In genomic region chr12:47829584-47829983, GRCh38 we compare ENCODE assay signal across 10 cellular contexts. TPM values are rescaled to one million over a fixed set of nuclear protein-coding genes. Genes with fewer than 3 reads are reported as not detected.
DNase-seq lines count a peak whose midpoint lies in the region; ATAC-seq, FAIRE-seq and TF ChIP-seq lines count a peak whose summit lies in the region.
"Had no signal": no experiment of that assay in that cellular context is flagged by ENCODE, and none has a peak within 500 bp of the region (broad histone marks: within the 10 kb centered on the region; RNA-seq: fewer than 3 reads in every experiment).

No MANE protein-coding gene starts in this region.

- no peak for TF ChIP-seq CTCF in HFFc6 (IDR thresholded peaks at IDR 0.05)
- TF ChIP-seq CTCF in HepG2 (CRISPR knock-in tag; IDR thresholded peaks at IDR 0.05) = no peak

- H2AFZ ChIP-seq in HepG2 (ENCODE audit: low read length) = no peak overlapping the region

- in situ Hi-C loops in HepG2 (cut with HindIII; ENCODE audit: extremely low pct_ligation_motif_present, low pct_unique_long_range_greater_than_20kb) = no loop called here

- CTCF ChIA-PET in HepG2 (lab: Yijun Ruan, JAX; ENCODE audit: low intra/inter-chr PET ratio, low total read pairs) = no interaction called here

- DNase-seq in HFFc6 (no peak), HepG2 (ENCODE audit: low spot score) (no peak), DMS 273 treated with DMSO at 0.1 percent for 48 hours (lab: John Stamatoyannopoulos, UW) (no peak), Ammon's horn (ENCODE audit: low spot score) (no peak)
- no peak for DNase-seq in activated T-helper 1 cell treated with anti-CD3 and anti-CD28 coated beads, Interleukin-12 subunit alpha, Interleukin-12 subunit beta, Interleukin-2, Interleukin-4 antibody, amounts not matched to agents 30 ng/mL and 10 ng/mL and 1 ng/mL, durations not matched to agents 14 hours and 24 hours and 36 hours (ENCODE audit: low spot score)
- peak; percentile 4 for DNase-seq in stimulated activated naive CD8-positive, alpha-beta T cell treated with anti-CD3 and anti-CD28 coated beads, Interleukin-15, Interleukin-2, amounts not matched to agents 100 U/mL and 50 U/mL, for 24 hours
- DNase-seq: activated CD4-positive, alpha-beta T cell treated with anti-CD3 and anti-CD28 coated beads, Interleukin-2, amount 50 U/mL, for 1 hour; SHP77 had no signal

- no peaks in the 10 kb centered on the region for H3K36me3 ChIP-seq in HepG2 (replicated peaks in 1 of 2; ENCODE audit: control insufficient read depth in 1 of 2, insufficient read depth in 2 of 2, low read length in 2 of 2)

- peaks cover 20% of the 10 kb centered on the region for H3K4me1 ChIP-seq in HepG2 (ENCODE audit: insufficient read depth, low read length)

- TF ChIP-seq RAD21 in HepG2 (CRISPR knock-in tag; IDR thresholded peaks at IDR 0.05) = no peak

- no peaks in the 10 kb centered on the region for H3K36me3 Mint-ChIP-seq in HFFc6 (ENCODE audit: low read depth)
- H3K36me3 Mint-ChIP-seq in activated T-helper 1 cell treated with anti-CD3 and anti-CD28 coated beads, Interleukin-12 subunit alpha, Interleukin-12 subunit beta, Interleukin-2, Interleukin-4 antibody, amounts not matched to agents 30 ng/mL and 10 ng/mL and 1 ng/mL, durations not matched to agents 14 hours and 24 hours and 36 hours (ENCODE audit: low read depth) = peaks cover 8% of the 10 kb centered on the region

- no peak for FAIRE-seq in HepG2 (lab: Jason Lieb, UNC)

- H3K27ac Mint-ChIP-seq in HFFc6 = peak overlapping the region; percentile 86
- H3K27ac Mint-ChIP-seq in activated T-helper 1 cell treated with anti-CD3 and anti-CD28 coated beads, Interleukin-12 subunit alpha, Interleukin-12 subunit beta, Interleukin-2, Interleukin-4 antibody, amounts not matched to agents 30 ng/mL and 10 ng/mL and 1 ng/mL, durations not matched to agents 14 hours and 24 hours and 36 hours = peak overlapping the region; percentile 86

- 42% methylated on average over 3 of the region's 4 CpGs for WGBS in HepG2 (ENCODE audit: low lambda C conversion rate)

- H3K4me3 ChIP-seq in HepG2 (replicated peaks in 1 of 3; ENCODE audit: insufficient read depth in 1 of 3, low read depth in 2 of 3, low read length in 3 of 3) = no peak overlapping the region

- no peaks in the 10 kb centered on the region for H3K9me3 Mint-ChIP-seq in HFFc6
- no peaks in the 10 kb centered on the region for H3K9me3 Mint-ChIP-seq in activated T-helper 1 cell treated with anti-CD3 and anti-CD28 coated beads, Interleukin-12 subunit alpha, Interleukin-12 subunit beta, Interleukin-2, Interleukin-4 antibody, amounts not matched to agents 30 ng/mL and 10 ng/mL and 1 ng/mL, durations not matched to agents 14 hours and 24 hours and 36 hours
- H3K9me3 Mint-ChIP-seq: central memory CD8-positive, alpha-beta T cell had no signal

- no peak for TF ChIP-seq POLR2A in HepG2 (IDR thresholded peaks at IDR 0.05; ENCODE audit: insufficient read depth in 1 of 2, low read depth in 2 of 2, low read length in 2 of 2)

- peaks cover 4 to 32% of the 10 kb centered on the region in 2 experiments; a peak in 3 of 5 replicates for H3K27me3 ChIP-seq in HepG2 (ENCODE audit: control insufficient read depth in 1 of 2, insufficient read depth in 2 of 2, low read length in 2 of 2)

- H3K4me3 Mint-ChIP-seq in HFFc6 = no peak overlapping the region
- peak overlapping the region; percentile 71 for H3K4me3 Mint-ChIP-seq in activated T-helper 1 cell treated with anti-CD3 and anti-CD28 coated beads, Interleukin-12 subunit alpha, Interleukin-12 subunit beta, Interleukin-2, Interleukin-4 antibody, amounts not matched to agents 30 ng/mL and 10 ng/mL and 1 ng/mL, durations not matched to agents 14 hours and 24 hours and 36 hours
- H3K4me3 Mint-ChIP-seq: central memory CD8-positive, alpha-beta T cell had no signal

- peaks cover 48% of the 10 kb centered on the region for H3K4me1 Mint-ChIP-seq in HFFc6 (ENCODE audit: low read depth)
- H3K4me1 Mint-ChIP-seq in activated T-helper 1 cell treated with anti-CD3 and anti-CD28 coated beads, Interleukin-12 subunit alpha, Interleukin-12 subunit beta, Interleukin-2, Interleukin-4 antibody, amounts not matched to agents 30 ng/mL and 10 ng/mL and 1 ng/mL, durations not matched to agents 14 hours and 24 hours and 36 hours (ENCODE audit: low read depth) = peaks cover 92% of the 10 kb centered on the region

- POLR2A ChIA-PET in HepG2 (lab: Yijun Ruan, JAX) = interaction anchor here (1.5 to 2.5 kb wide), 2 partner anchors 9 to 11 kb away, joined by 7 to 10 read pairs; partner anchors contain the start of gene HDAC7

- ATAC-seq in HepG2 (no peak), HG03442 (IDR thresholded peaks at IDR 0.05; ENCODE audit: unreplicated experiment) (no peak)
- no peak for ATAC-seq in stimulated activated naive CD8-positive, alpha-beta T cell treated with anti-CD3 and anti-CD28 coated beads, Interleukin-15, Interleukin-2, amounts not matched to agents 100 U/mL and 50 U/mL, for 24 hours

- no peaks in the 10 kb centered on the region for H3K79me2 ChIP-seq in HepG2 (ENCODE audit: insufficient read depth, low read length)

- H3K4me2 ChIP-seq in HepG2 (ENCODE audit: low read depth, low read length) = peak overlapping the region; percentile 63; the same call in 1 of the 2 replicates

- no TSS peak for BruUV-seq in HepG2 (replicated peaks; lab: Mats Ljungman, UMichigan)

- no peaks in the 10 kb centered on the region for H4K20me1 ChIP-seq in HepG2 (ENCODE audit: insufficient read depth, low read length)

- TF ChIP-seq EP300 in HepG2 (IDR thresholded peaks at IDR 0.05; ENCODE audit: low read depth in 2 of 2, low read length in 2 of 2) = no peak
- TF ChIP-seq EP300 in HepG2 (CRISPR knock-in tag; IDR thresholded peaks at IDR 0.05; ENCODE audit: borderline replicate concordance) = no peak

- no peak overlapping the region for H3K27ac ChIP-seq in HepG2 (ENCODE audit: extremely low read length, insufficient read depth, low read length)

- H3K27me3 Mint-ChIP-seq in HFFc6 (ENCODE audit: insufficient read depth) = no peaks in the 10 kb centered on the region; the same call in 1 of the 2 replicates
- H3K27me3 Mint-ChIP-seq in activated T-helper 1 cell treated with anti-CD3 and anti-CD28 coated beads, Interleukin-12 subunit alpha, Interleukin-12 subunit beta, Interleukin-2, Interleukin-4 antibody, amounts not matched to agents 30 ng/mL and 10 ng/mL and 1 ng/mL, durations not matched to agents 14 hours and 24 hours and 36 hours (ENCODE audit: insufficient read depth) = no peaks in the 10 kb centered on the region
- H3K27me3 Mint-ChIP-seq: central memory CD8-positive, alpha-beta T cell had no signal

- H3K9me3 ChIP-seq in HepG2 (ENCODE audit: low read length) = no peaks in the 10 kb centered on the region

- no peak overlapping the region for H3K9ac ChIP-seq in HepG2 (ENCODE audit: insufficient read depth, low read depth, low read length)

- intact Hi-C loops in activated T-helper 1 cell treated with anti-CD3 and anti-CD28 coated beads, Interleukin-12 subunit alpha, Interleukin-12 subunit beta, Interleukin-2, Interleukin-4 antibody, amounts not matched to agents 30 ng/mL and 10 ng/mL and 1 ng/mL, durations not matched to agents 14 hours and 24 hours and 36 hours (cut with micrococcal nuclease) = no loop called here
- intact Hi-C loops in HepG2 (cut with micrococcal nuclease; ENCODE audit: unreplicated experiment) = no loop called here

RNA-seq across cellular contexts. Expression of gene HDAC7, which starts 9.9 kb away (rescaled TPM):
- total RNA-seq in HFFc6 (2021; fragmentation: NEBNext Ultra II Directional; extraction: Animal tissue kit (Norgen Biotek cat#: 25700)) = 100 to 1,000 TPM; 104 to 120 (median 108) TPM
- total RNA-seq in activated T-helper 1 cell treated with anti-CD3 and anti-CD28 coated beads, Interleukin-12 subunit alpha, Interleukin-12 subunit beta, Interleukin-2, Interleukin-4 antibody, amounts not matched to agents 30 ng/mL and 10 ng/mL and 1 ng/mL, durations not matched to agents 14 hours and 24 hours and 36 hours = 453 and 466 TPM in 2 replicates
- 3.7 and 4.6 TPM in 2 replicates for total RNA-seq in HepG2 (2016; rRNA removed; fragmentation: Illumina TruSeq; extraction: Trizol)
- total RNA-seq in HepG2 (2016; cell fraction: cytosol; rRNA removed; fragmentation: Illumina TruSeq; extraction: Trizol; ENCODE audit: low read depth) = 1.5 and 2.7 TPM in 2 replicates
- total RNA-seq in HepG2 (2016; cell fraction: insoluble cytoplasmic fraction; rRNA removed; fragmentation: Illumina TruSeq; extraction: Trizol) = 3.3 and 5.0 TPM in 2 replicates
- 4.5 and 5.3 TPM in 2 replicates for total RNA-seq in HepG2 (2016; cell fraction: membrane; rRNA removed; fragmentation: Illumina TruSeq; extraction: Trizol)
- 5.2 and 5.6 TPM in 2 replicates for total RNA-seq in HepG2 (2016; cell fraction: nucleus; rRNA removed; fragmentation: Illumina TruSeq; extraction: Trizol)
- polyA plus RNA-seq in HepG2 (2011; rRNA removed) = 8.5 and 10.8 TPM in 2 replicates
- 3.4 and 5.9 TPM in 2 replicates for polyA plus RNA-seq in HepG2 (2011; cell fraction: cytosol; rRNA removed)
- 44.6 and 61.9 TPM in 2 replicates for polyA plus RNA-seq in HepG2 (2011; cell fraction: nucleus; rRNA removed)
- 3.9 and 6.2 TPM in 2 replicates for polyA plus RNA-seq in HepG2 (2012)
- 1.6 and 1.8 TPM in 2 replicates for polyA plus RNA-seq in HepG2 (2016; cell fraction: cytosol; fragmentation: Illumina TruSeq; extraction: Trizol; ENCODE audit: low read depth)
- 7.3 and 8.0 TPM in 2 replicates for polyA plus RNA-seq in HepG2 (2016; cell fraction: insoluble cytoplasmic fraction; fragmentation: Illumina TruSeq; extraction: Trizol; ENCODE audit: low read depth)
- 5.0 and 6.0 TPM in 2 replicates for polyA plus RNA-seq in HepG2 (2016; cell fraction: membrane; fragmentation: Illumina TruSeq; extraction: Trizol; ENCODE audit: low read depth)
- 15.8 and 16.2 TPM in 2 replicates for polyA plus RNA-seq in HepG2 (2016; cell fraction: nucleus; fragmentation: Illumina TruSeq; extraction: Trizol; ENCODE audit: insufficient read depth, low read depth)
- polyA minus RNA-seq in HepG2 (2011; rRNA and poly(A)+ RNA removed; ENCODE audit: low replicate concordance) = 11.8 and 35.8 TPM in 2 replicates
- 2.3 and 4.6 TPM in 2 replicates for polyA minus RNA-seq in HepG2 (2011; cell fraction: cytosol; rRNA and poly(A)+ RNA removed)
- polyA minus RNA-seq in HepG2 (2011; cell fraction: nucleus; rRNA and poly(A)+ RNA removed) = 6.8 and 9.5 TPM in 2 replicates

RNA-seq across cellular contexts. Expression of gene SLC48A1, which starts 56.5 kb away (rescaled TPM):
- total RNA-seq in HFFc6 (2021; fragmentation: NEBNext Ultra II Directional; extraction: Animal tissue kit (Norgen Biotek cat#: 25700)) = 10 to 100 TPM; 18.8 to 24.5 (median 21.0) TPM
- total RNA-seq in activated T-helper 1 cell treated with anti-CD3 and anti-CD28 coated beads, Interleukin-12 subunit alpha, Interleukin-12 subunit beta, Interleukin-2, Interleukin-4 antibody, amounts not matched to agents 30 ng/mL and 10 ng/mL and 1 ng/mL, durations not matched to agents 14 hours and 24 hours and 36 hours = 12.7 TPM in 2 replicates
- total RNA-seq in HepG2 (2016; rRNA removed; fragmentation: Illumina TruSeq; extraction: Trizol) = 2.6 and 3.7 TPM in 2 replicates
- 2.3 and 3.1 TPM in 2 replicates for total RNA-seq in HepG2 (2016; cell fraction: cytosol; rRNA removed; fragmentation: Illumina TruSeq; extraction: Trizol; ENCODE audit: low read depth)
- total RNA-seq in HepG2 (2016; cell fraction: insoluble cytoplasmic fraction; rRNA removed; fragmentation: Illumina TruSeq; extraction: Trizol) = 2.3 and 3.4 TPM in 2 replicates
- 5.0 and 6.3 TPM in 2 replicates for total RNA-seq in HepG2 (2016; cell fraction: membrane; rRNA removed; fragmentation: Illumina TruSeq; extraction: Trizol)
- 2.5 and 2.6 TPM in 2 replicates for total RNA-seq in HepG2 (2016; cell fraction: nucleus; rRNA removed; fragmentation: Illumina TruSeq; extraction: Trizol)
- 2.2 and 3.1 TPM in 2 replicates for polyA plus RNA-seq in HepG2 (2011; rRNA removed)
- 2.4 and 2.6 TPM in 2 replicates for polyA plus RNA-seq in HepG2 (2011; cell fraction: cytosol; rRNA removed)
- 3.1 and 4.1 TPM in 2 replicates for polyA plus RNA-seq in HepG2 (2011; cell fraction: nucleus; rRNA removed)
- polyA plus RNA-seq in HepG2 (2012) = 2.1 and 3.5 TPM in 2 replicates
- 3.8 and 3.9 TPM in 2 replicates for polyA plus RNA-seq in HepG2 (2016; cell fraction: cytosol; fragmentation: Illumina TruSeq; extraction: Trizol; ENCODE audit: low read depth)
- 2.6 and 3.2 TPM in 2 replicates for polyA plus RNA-seq in HepG2 (2016; cell fraction: insoluble cytoplasmic fraction; fragmentation: Illumina TruSeq; extraction: Trizol; ENCODE audit: low read depth)
- polyA plus RNA-seq in HepG2 (2016; cell fraction: membrane; fragmentation: Illumina TruSeq; extraction: Trizol; ENCODE audit: low read depth) = 6.3 and 6.9 TPM in 2 replicates
- polyA plus RNA-seq in HepG2 (2016; cell fraction: nucleus; fragmentation: Illumina TruSeq; extraction: Trizol; ENCODE audit: insufficient read depth, low read depth) = 5.6 and 6.3 TPM in 2 replicates
- 5.7 and 45.5 TPM in 2 replicates for polyA minus RNA-seq in HepG2 (2011; rRNA and poly(A)+ RNA removed; ENCODE audit: low replicate concordance)
- polyA minus RNA-seq in HepG2 (2011; cell fraction: cytosol; rRNA and poly(A)+ RNA removed) = 1.5 and 2.1 TPM in 2 replicates
- polyA minus RNA-seq in HepG2 (2011; cell fraction: nucleus; rRNA and poly(A)+ RNA removed) = 1.7 and 2.8 TPM in 2 replicates

Comparison
In these comparisons a context has a peak if more than half of its experiments do, and no peak if none do; other contexts are left out.
1. RNA of gene HDAC7, which starts 9.9 kb away (total RNA-seq): 453 to 466 TPM in activated T-helper 1 cell treated with anti-CD3 and anti-CD28 coated beads, Interleukin-12 subunit alpha, Interleukin-12 subunit beta, Interleukin-2, Interleukin-4 antibody, amounts not matched to agents 30 ng/mL and 10 ng/mL and 1 ng/mL, durations not matched to agents 14 hours and 24 hours and 36 hours and 104 to 120 TPM in HFFc6; 1.5 to 5.6 TPM in HepG2; every median in the first group is over 10 times any median in the second.